Comparison of ENCODE assay signal across 1 cellular context in genomic region chr13:75635101-75635620, GRCh38.
TF ChIP-seq lines count a peak whose summit lies in the region.

No MANE protein-coding gene starts in this region.

TF ChIP-seq in H1, 55 proteins besides CTCF, POLR2A, EP300 and RAD21:
- TF ChIP-seq CHD7 (IDR thresholded peaks at IDR 0.05; ENCODE audit: insufficient replicate concordance, low read length) (no peak), E2F6 (IDR thresholded peaks at IDR 0.05) (peak; percentile 94; the same call in 1 of the 2 replicates)
